1 cellular context compared by ENCODE assay signal in the genomic region with DNA sequence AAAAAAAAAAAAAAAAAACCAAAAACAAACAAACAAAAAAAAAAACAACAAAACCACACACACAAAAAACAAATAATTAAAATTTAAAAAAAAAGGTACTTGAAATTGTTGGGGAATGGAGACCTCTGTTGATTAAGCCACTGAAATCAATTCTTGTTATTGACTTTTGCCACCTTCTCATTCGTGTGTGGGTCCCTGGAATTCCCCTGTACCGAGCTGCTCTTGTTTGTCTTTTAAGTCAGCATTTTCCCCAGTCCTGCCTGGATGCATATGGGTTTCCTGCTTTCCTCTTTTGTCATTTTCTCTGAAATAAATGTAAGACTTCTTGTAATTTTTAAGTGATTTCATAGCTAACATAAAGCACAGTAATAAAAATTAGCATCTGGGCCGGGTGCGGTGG.
A peak's percentile ranks its signal among the peaks of the same experiment; 100 is the strongest.
TF ChIP-seq lines count a peak whose summit lies in the region.

No MANE protein-coding gene starts in this region.

TF ChIP-seq in GM12878, 131 proteins besides CTCF, POLR2A, EP300 and RAD21:
- TF ChIP-seq SMC3 (IDR thresholded peaks at IDR 0.05; ENCODE audit: borderline replicate concordance, low read length) (peak; percentile 3; the same call in 1 of the 2 replicates), NFYA (IDR thresholded peaks at IDR 0.05; ENCODE audit: borderline replicate concordance, low read depth, low read length) (no peak), ZNF384 (IDR thresholded peaks at IDR 0.05; ENCODE audit: borderline replicate concordance, low read depth, low read length) (peak; percentile 37; the same call in 1 of the 2 replicates)
- TF ChIP-seq, protein P1, sequence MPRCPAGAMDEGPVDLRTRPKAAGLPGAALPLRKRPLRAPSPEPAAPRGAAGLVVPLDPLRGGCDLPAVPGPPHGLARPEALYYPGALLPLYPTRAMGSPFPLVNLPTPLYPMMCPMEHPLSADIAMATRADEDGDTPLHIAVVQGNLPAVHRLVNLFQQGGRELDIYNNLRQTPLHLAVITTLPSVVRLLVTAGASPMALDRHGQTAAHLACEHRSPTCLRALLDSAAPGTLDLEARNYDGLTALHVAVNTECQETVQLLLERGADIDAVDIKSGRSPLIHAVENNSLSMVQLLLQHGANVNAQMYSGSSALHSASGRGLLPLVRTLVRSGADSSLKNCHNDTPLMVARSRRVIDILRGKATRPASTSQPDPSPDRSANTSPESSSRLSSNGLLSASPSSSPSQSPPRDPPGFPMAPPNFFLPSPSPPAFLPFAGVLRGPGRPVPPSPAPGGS (IDR thresholded peaks at IDR 0.05; ENCODE audit: borderline replicate concordance, insufficient read depth, low read depth, low read length, poor library complexity, severe bottlenecking), result no peak
- TF ChIP-seq, protein P2, sequence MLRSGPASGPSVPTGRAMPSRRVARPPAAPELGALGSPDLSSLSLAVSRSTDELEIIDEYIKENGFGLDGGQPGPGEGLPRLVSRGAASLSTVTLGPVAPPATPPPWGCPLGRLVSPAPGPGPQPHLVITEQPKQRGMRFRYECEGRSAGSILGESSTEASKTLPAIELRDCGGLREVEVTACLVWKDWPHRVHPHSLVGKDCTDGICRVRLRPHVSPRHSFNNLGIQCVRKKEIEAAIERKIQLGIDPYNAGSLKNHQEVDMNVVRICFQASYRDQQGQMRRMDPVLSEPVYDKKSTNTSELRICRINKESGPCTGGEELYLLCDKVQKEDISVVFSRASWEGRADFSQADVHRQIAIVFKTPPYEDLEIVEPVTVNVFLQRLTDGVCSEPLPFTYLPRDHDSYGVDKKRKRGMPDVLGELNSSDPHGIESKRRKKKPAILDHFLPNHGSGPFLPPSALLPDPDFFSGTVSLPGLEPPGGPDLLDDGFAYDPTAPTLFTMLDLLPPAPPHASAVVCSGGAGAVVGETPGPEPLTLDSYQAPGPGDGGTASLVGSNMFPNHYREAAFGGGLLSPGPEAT (IDR thresholded peaks at IDR 0.05; ENCODE audit: low read depth), result 0 out of 2 replicates have a peak, but pooled peaks have one; percentile 47
